Comparison of ENCODE assay signal across 8 cellular contexts in the genomic region with DNA sequence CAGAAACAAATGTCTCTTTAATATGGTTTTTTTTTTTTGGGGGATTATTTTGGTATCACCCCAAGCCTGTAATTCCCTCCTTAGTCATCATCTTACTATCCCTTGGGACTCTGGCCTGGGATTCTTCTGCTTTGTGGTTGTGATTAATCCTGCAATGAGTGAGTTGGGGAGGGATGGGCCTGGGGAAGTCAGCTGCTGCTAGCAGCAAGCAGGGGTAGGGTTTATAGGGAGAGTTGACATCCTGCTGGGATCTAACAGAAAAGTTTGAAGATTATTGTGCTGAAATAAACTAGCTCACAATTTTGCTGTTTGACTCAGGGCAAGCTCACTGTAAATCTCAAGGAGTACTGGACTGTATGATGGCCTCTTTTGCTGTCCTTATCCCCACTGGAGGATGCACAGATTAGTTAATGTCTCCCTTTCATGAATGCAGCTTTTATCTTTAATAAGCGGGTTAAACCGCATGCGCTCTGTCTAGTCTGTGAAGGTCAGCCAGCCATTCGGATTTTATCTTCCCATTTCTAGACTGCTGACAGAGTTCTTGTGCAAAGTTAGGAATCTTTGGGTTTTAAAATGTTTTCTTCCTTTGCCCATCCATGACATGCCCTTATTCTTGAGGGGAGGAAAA.
DNase-seq lines count a peak whose midpoint lies in the region; ATAC-seq and TF ChIP-seq lines count a peak whose summit lies in the region.

No MANE protein-coding gene starts in this region.

- peak overlapping the region; percentile 49 for H3K27ac ChIP-seq in WERI-Rb-1
- H3K27ac ChIP-seq in Peyer's patch: no peak overlapping the region

- H3K27me3 Mint-ChIP-seq in stimulated activated naive CD8-positive, alpha-beta T cell treated with anti-CD3 and anti-CD28 coated beads, Interleukin-15, Interleukin-2, amounts not matched to agents 100 ng/mL and 50 ng/mL, for 24 hours: no peaks in the 10 kb centered on the region

- intact Hi-C loops in left cardiac atrium (cut with DNase I): no loop called here

- TF ChIP-seq POLR2A in Peyer's patch (IDR thresholded peaks at IDR 0.05): no peak

- H3K9me3 Mint-ChIP-seq in stimulated activated naive CD8-positive, alpha-beta T cell treated with anti-CD3 and anti-CD28 coated beads, Interleukin-15, Interleukin-2, amounts not matched to agents 100 ng/mL and 50 ng/mL, for 24 hours: no peaks in the 10 kb centered on the region

- DNase-seq in stimulated activated naive CD8-positive, alpha-beta T cell treated with anti-CD3 and anti-CD28 coated beads, Interleukin-15, Interleukin-2, amounts not matched to agents 100 U/mL and 50 U/mL, for 24 hours: no peak
- peak; percentile 89 for DNase-seq in WERI-Rb-1
- peak; percentile 31 for DNase-seq in left cardiac atrium
- DNase-seq in KG1 (lab: John Stamatoyannopoulos, UW): no peak
- DNase-seq in stimulated activated CD4-positive, alpha-beta T cell treated with anti-CD3 and anti-CD28 coated beads, Interleukin-12 subunit alpha, Interleukin-12 subunit beta, amount 100 ng/mL, for 4 hours: no peak
- no peak for DNase-seq in Peyer's patch
- DNase-seq in DMS79 treated with DMSO at 0.1 percent for 48 hours (lab: John Stamatoyannopoulos, UW): no peak

- peak overlapping the region; percentile 60 for H3K4me3 Mint-ChIP-seq in stimulated activated naive CD8-positive, alpha-beta T cell treated with anti-CD3 and anti-CD28 coated beads, Interleukin-15, Interleukin-2, amounts not matched to agents 100 ng/mL and 50 ng/mL, for 24 hours

- H3K27ac Mint-ChIP-seq in stimulated activated naive CD8-positive, alpha-beta T cell treated with anti-CD3 and anti-CD28 coated beads, Interleukin-15, Interleukin-2, amounts not matched to agents 100 ng/mL and 50 ng/mL, for 24 hours: peak overlapping the region; percentile 83

- no peak for ATAC-seq in stimulated activated naive CD8-positive, alpha-beta T cell treated with anti-CD3 and anti-CD28 coated beads, Interleukin-15, Interleukin-2, amounts not matched to agents 100 U/mL and 50 U/mL, for 24 hours
- ATAC-seq in left cardiac atrium: peak in 1 of 2 donors; percentile 83

- H3K36me3 ChIP-seq in WERI-Rb-1 (no peaks in the 10 kb centered on the region), Peyer's patch (no peaks in the 10 kb centered on the region)

- peaks cover 20% of the 10 kb centered on the region for H3K36me3 Mint-ChIP-seq in stimulated activated naive CD8-positive, alpha-beta T cell treated with anti-CD3 and anti-CD28 coated beads, Interleukin-15, Interleukin-2, amounts not matched to agents 100 ng/mL and 50 ng/mL, for 24 hours (ENCODE audit: low read depth)

- no peaks in the 10 kb centered on the region for H3K27me3 ChIP-seq in WERI-Rb-1 (ENCODE audit: insufficient read depth, low read depth, severe bottlenecking)
- no peaks in the 10 kb centered on the region for H3K27me3 ChIP-seq in Peyer's patch

- H3K4me1 ChIP-seq in Peyer's patch: peaks cover 0 to 49% (median 11%) of the 10 kb centered on the region in 4 donors

- H3K4me3 ChIP-seq in WERI-Rb-1 (ENCODE audit: low read depth, low read length) (peak overlapping the region; percentile 13; the same call in 1 of the 2 replicates), Peyer's patch (no peak overlapping the region)

- peaks cover 96% of the 10 kb centered on the region for H3K4me1 Mint-ChIP-seq in stimulated activated naive CD8-positive, alpha-beta T cell treated with anti-CD3 and anti-CD28 coated beads, Interleukin-15, Interleukin-2, amounts not matched to agents 100 ng/mL and 50 ng/mL, for 24 hours (ENCODE audit: low read depth)

- H3K9me3 ChIP-seq in WERI-Rb-1 (ENCODE audit: severe bottlenecking): no peaks in the 10 kb centered on the region
- H3K9me3 ChIP-seq in Peyer's patch: no peaks in the 10 kb centered on the region

- TF ChIP-seq CTCF in WERI-Rb-1 (IDR thresholded peaks at IDR 0.05; ENCODE audit: low read depth, low read length) (no peak), Peyer's patch (IDR thresholded peaks at IDR 0.05) (no peak)

Comparison
In these comparisons a context has a peak if more than half of its experiments do, and no peak if none do; other contexts are left out.
1. DNase-seq: peak in WERI-Rb-1 (single experiment) and left cardiac atrium (single experiment); none in stimulated activated naive CD8-positive, alpha-beta T cell treated with anti-CD3 and anti-CD28 coated beads, Interleukin-15, Interleukin-2, amounts not matched to agents 100 U/mL and 50 U/mL, for 24 hours (single experiment), KG1 (single experiment), stimulated activated CD4-positive, alpha-beta T cell treated with anti-CD3 and anti-CD28 coated beads, Interleukin-12 subunit alpha, Interleukin-12 subunit beta, amount 100 ng/mL, for 4 hours (single experiment), Peyer's patch (0 of 3) and DMS79 treated with DMSO at 0.1 percent for 48 hours (single experiment).